ENCODE assay signal across 9 cellular contexts in genomic region chr13:99432637-99433542, GRCh38.
DNase-seq lines count a peak whose midpoint lies in the region; ATAC-seq and TF ChIP-seq lines count a peak whose summit lies in the region.
"Had no signal": no experiment of that assay in that cellular context is flagged by ENCODE, and none has a peak within 500 bp of the region (broad histone marks: within the 10 kb centered on the region; RNA-seq: fewer than 3 reads in every experiment).

No MANE protein-coding gene starts in this region.

- DNase-seq in GM10266 (ENCODE audit: extremely low spot score) (peak; percentile 74), NCI-H69 (lab: John Stamatoyannopoulos, UW) (peak; percentile 66), epithelial cell of proximal tubule (ENCODE audit: low read depth) (peak; percentile 75), nephron progenitor cell (peak; percentile 51), OCI-M1 (lab: John Stamatoyannopoulos, UW) (no peak)
- DNase-seq in activated CD8-positive, alpha-beta memory T cell treated with anti-CD3 and anti-CD28 coated beads, Interleukin-2, amount 50 U/mL, for 24 hours (ENCODE audit: extremely low read depth) = peak; percentile 85

- TF ChIP-seq CTCF in GM10266 (IDR thresholded peaks at IDR 0.05; ENCODE audit: control insufficient read depth, insufficient read depth, low read depth, missing control alignments) = no peak
- TF ChIP-seq CTCF in epithelial cell of proximal tubule (conservative IDR thresholded peaks at IDR 0.05; ENCODE audit: low read depth, low read length) = no peak
- TF ChIP-seq CTCF in nephron progenitor cell (IDR thresholded peaks at IDR 0.05) = no peak

- peaks cover 22% of the 10 kb centered on the region for H3K4me1 Mint-ChIP-seq in nephron progenitor cell
- peaks cover 89% of the 10 kb centered on the region for H3K4me1 Mint-ChIP-seq in stimulated activated naive CD8-positive, alpha-beta T cell treated with anti-CD3 and anti-CD28 coated beads, Interleukin-15, Interleukin-2, amounts not matched to agents 100 ng/mL and 50 ng/mL, for 24 hours (ENCODE audit: low read depth)

- H3K4me3 Mint-ChIP-seq in nephron progenitor cell = peak overlapping the region; percentile 53
- peak overlapping the region; percentile 80 for H3K4me3 Mint-ChIP-seq in stimulated activated naive CD8-positive, alpha-beta T cell treated with anti-CD3 and anti-CD28 coated beads, Interleukin-15, Interleukin-2, amounts not matched to agents 100 ng/mL and 50 ng/mL, for 24 hours

- H3K4me3 ChIP-seq in epithelial cell of proximal tubule (ENCODE audit: low read depth, low read length) = peak overlapping the region; percentile 32

- H3K36me3 Mint-ChIP-seq in nephron progenitor cell (ENCODE audit: low read depth) = no peaks in the 10 kb centered on the region
- peaks cover 9% of the 10 kb centered on the region for H3K36me3 Mint-ChIP-seq in stimulated activated naive CD8-positive, alpha-beta T cell treated with anti-CD3 and anti-CD28 coated beads, Interleukin-15, Interleukin-2, amounts not matched to agents 100 ng/mL and 50 ng/mL, for 24 hours (ENCODE audit: low read depth)
- H3K36me3 Mint-ChIP-seq: brain had no signal

- H3K9me3 Mint-ChIP-seq in nephron progenitor cell = peaks cover 26% of the 10 kb centered on the region
- peaks cover 2% of the 10 kb centered on the region for H3K9me3 Mint-ChIP-seq in stimulated activated naive CD8-positive, alpha-beta T cell treated with anti-CD3 and anti-CD28 coated beads, Interleukin-15, Interleukin-2, amounts not matched to agents 100 ng/mL and 50 ng/mL, for 24 hours

- ATAC-seq in HG02588 (IDR thresholded peaks at IDR 0.05; ENCODE audit: unreplicated experiment) = peak; percentile 69

- H3K27ac Mint-ChIP-seq in nephron progenitor cell = peak overlapping the region; percentile 55
- peak overlapping the region; percentile 98 for H3K27ac Mint-ChIP-seq in stimulated activated naive CD8-positive, alpha-beta T cell treated with anti-CD3 and anti-CD28 coated beads, Interleukin-15, Interleukin-2, amounts not matched to agents 100 ng/mL and 50 ng/mL, for 24 hours

- H3K27me3 Mint-ChIP-seq in nephron progenitor cell (ENCODE audit: low read depth, poor library complexity) = peaks cover 7% of the 10 kb centered on the region
- H3K27me3 Mint-ChIP-seq in stimulated activated naive CD8-positive, alpha-beta T cell treated with anti-CD3 and anti-CD28 coated beads, Interleukin-15, Interleukin-2, amounts not matched to agents 100 ng/mL and 50 ng/mL, for 24 hours = no peaks in the 10 kb centered on the region
